8 cellular contexts compared by ENCODE assay signal in the genomic region with DNA sequence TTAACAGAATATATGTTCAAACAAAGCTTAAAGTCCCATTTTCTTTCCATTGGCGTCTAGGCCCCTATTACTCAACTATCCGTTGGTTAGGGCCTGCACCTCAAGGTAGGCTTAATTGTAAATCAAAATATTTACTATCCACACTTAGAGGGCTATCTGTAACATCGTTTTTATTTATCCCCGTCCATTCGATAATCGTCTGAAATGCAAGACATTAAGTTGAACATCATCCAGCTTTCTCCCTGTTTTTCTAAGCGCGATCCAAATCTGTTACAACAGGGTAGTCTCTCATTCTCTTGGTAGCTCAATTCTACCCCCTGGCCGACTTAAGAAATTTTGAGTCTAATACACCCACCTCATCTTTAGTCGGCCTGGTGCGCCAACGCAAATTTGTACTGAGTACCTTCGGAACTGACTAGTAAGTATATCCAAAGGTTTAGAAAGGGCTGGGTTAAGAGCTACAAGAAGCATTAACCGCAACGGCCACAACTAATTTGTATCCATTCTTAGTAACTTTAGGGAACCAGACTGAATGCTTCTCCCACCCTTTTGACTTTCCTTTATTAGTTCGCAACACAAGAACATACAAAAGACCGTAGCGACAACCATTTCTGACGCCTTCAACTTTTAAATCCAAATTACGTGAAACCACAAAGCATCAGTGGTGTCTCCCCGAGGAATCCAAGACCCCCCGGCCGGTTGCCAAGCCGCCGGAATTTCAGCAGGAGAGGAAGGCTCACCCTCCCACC. TPM values are rescaled to one million over a fixed set of nuclear protein-coding genes. Genes with fewer than 3 reads are reported as not detected.
DNase-seq lines count a peak whose midpoint lies in the region; ATAC-seq and TF ChIP-seq lines count a peak whose summit lies in the region.

No MANE protein-coding gene starts in this region.

- H4K20me1 ChIP-seq in GM23338 (replicated peaks; ENCODE audit: insufficient read depth) = no peaks in the 10 kb centered on the region

- peak overlapping the region; percentile 99 for H3K4me3 Mint-ChIP-seq in GM23338

- H3K27ac Mint-ChIP-seq in GM23338 = peak overlapping the region; percentile 99

- H3K4me3 ChIP-seq in GM23338 (peak overlapping the region; percentile 80), right atrium auricular region (peak overlapping the region; percentile 85 to 93)

- peaks cover 8% of the 10 kb centered on the region; the same call in 2 of the 3 replicates for H3K36me3 Mint-ChIP-seq in GM23338 (ENCODE audit: low read depth)

- H3K9me2 ChIP-seq in GM23338 (ENCODE audit: insufficient read depth) = 0 out of 2 replicates have a peak, but pooled peaks cover 5% of the 10 kb centered on the region

- peak; percentile 51 for DNase-seq in ACHN
- DNase-seq in GM23338 (ENCODE audit: low spot score) = peak; percentile 41
- peak; percentile 80 for DNase-seq in RKO (ENCODE audit: low spot score)
- peak; percentile 61 for DNase-seq in amniotic epithelial cell (ENCODE audit: low read depth)
- no peak for DNase-seq in right atrium auricular region (ENCODE audit: low spot score)
- peak; percentile 58 for DNase-seq in renal cortical epithelial cell (ENCODE audit: low read depth)
- no peak for DNase-seq in GM20000 (ENCODE audit: low spot score)

- H3K9me3 ChIP-seq in right atrium auricular region = no peaks in the 10 kb centered on the region

- no peak for ATAC-seq in GM23338
- no peak for ATAC-seq in GM21367 (IDR thresholded peaks at IDR 0.05; ENCODE audit: unreplicated experiment)

- peaks cover 12% of the 10 kb centered on the region; the same call in 2 of the 3 replicates for H3K4me1 Mint-ChIP-seq in GM23338

- H3K36me3 ChIP-seq in GM23338 (ENCODE audit: insufficient read depth) (no peaks in the 10 kb centered on the region), right atrium auricular region (no peaks in the 10 kb centered on the region)

- H3K4me2 ChIP-seq in GM23338 = peak overlapping the region; percentile 82

- no peaks in the 10 kb centered on the region for H3F3A ChIP-seq in GM23338 (replicated peaks; ENCODE audit: low read depth)

- H2AFZ ChIP-seq in GM23338 = no peak overlapping the region

- peaks cover 9% of the 10 kb centered on the region for H3K27me3 Mint-ChIP-seq in GM23338 (ENCODE audit: insufficient read depth, low read depth, poor library complexity)

- H3K4me1 ChIP-seq in GM23338 (ENCODE audit: insufficient read depth) (0 out of 2 replicates have a peak, but pooled peaks cover 3% of the 10 kb centered on the region), right atrium auricular region (peaks cover 0 to 21% of the 10 kb centered on the region in 2 donors)

- in situ Hi-C loops in ACHN (cut with HindIII; ENCODE audit: low pct_ligation_motif_present, low pct_unique_long_range_greater_than_20kb, low sequenced_read_pairs) = no loop called here

- TF ChIP-seq CTCF in GM23338 (conservative IDR thresholded peaks at IDR 0.05; ENCODE audit: low read depth in 2 of 2) (no peak), right atrium auricular region (IDR thresholded peaks at IDR 0.05) (no peak), GM20000 (IDR thresholded peaks at IDR 0.05; ENCODE audit: extremely low read depth, missing control alignments) (no peak)

- H3K79me2 ChIP-seq in GM23338 (replicated peaks; ENCODE audit: insufficient read depth) = peaks cover 48% of the 10 kb centered on the region

- H3K27me3 ChIP-seq in GM23338 (ENCODE audit: insufficient read depth) = no peaks in the 10 kb centered on the region
- no peaks in the 10 kb centered on the region for H3K27me3 ChIP-seq in right atrium auricular region

- H3K9me3 Mint-ChIP-seq in GM23338 = no peaks in the 10 kb centered on the region

- H3K27ac ChIP-seq in GM23338 (ENCODE audit: low read depth) (peak overlapping the region; percentile 98), right atrium auricular region (peak overlapping the region; percentile 96 to 100)

TF ChIP-seq in GM23338, 12 proteins besides CTCF, POLR2A, EP300 and RAD21 (continues in another document):
- no peak for TF ChIP-seq STAT1 (IDR thresholded peaks at IDR 0.05; ENCODE audit: unreplicated experiment)
- no peak for TF ChIP-seq CREB1 (CRISPR knock-in tag; IDR thresholded peaks at IDR 0.05; ENCODE audit: low read depth)
- TF ChIP-seq NANOG (IDR thresholded peaks at IDR 0.05; ENCODE audit: borderline replicate concordance) = no peak
- TF ChIP-seq POLR2AphosphoS5 (IDR thresholded peaks at IDR 0.05; ENCODE audit: low read depth) = no peak
- TF ChIP-seq ZNF331 (CRISPR knock-in tag; IDR thresholded peaks at IDR 0.05; ENCODE audit: low read depth) = no peak
- no peak for TF ChIP-seq JUNB (IDR thresholded peaks at IDR 0.05; ENCODE audit: unreplicated experiment)
- TF ChIP-seq, protein P1, sequence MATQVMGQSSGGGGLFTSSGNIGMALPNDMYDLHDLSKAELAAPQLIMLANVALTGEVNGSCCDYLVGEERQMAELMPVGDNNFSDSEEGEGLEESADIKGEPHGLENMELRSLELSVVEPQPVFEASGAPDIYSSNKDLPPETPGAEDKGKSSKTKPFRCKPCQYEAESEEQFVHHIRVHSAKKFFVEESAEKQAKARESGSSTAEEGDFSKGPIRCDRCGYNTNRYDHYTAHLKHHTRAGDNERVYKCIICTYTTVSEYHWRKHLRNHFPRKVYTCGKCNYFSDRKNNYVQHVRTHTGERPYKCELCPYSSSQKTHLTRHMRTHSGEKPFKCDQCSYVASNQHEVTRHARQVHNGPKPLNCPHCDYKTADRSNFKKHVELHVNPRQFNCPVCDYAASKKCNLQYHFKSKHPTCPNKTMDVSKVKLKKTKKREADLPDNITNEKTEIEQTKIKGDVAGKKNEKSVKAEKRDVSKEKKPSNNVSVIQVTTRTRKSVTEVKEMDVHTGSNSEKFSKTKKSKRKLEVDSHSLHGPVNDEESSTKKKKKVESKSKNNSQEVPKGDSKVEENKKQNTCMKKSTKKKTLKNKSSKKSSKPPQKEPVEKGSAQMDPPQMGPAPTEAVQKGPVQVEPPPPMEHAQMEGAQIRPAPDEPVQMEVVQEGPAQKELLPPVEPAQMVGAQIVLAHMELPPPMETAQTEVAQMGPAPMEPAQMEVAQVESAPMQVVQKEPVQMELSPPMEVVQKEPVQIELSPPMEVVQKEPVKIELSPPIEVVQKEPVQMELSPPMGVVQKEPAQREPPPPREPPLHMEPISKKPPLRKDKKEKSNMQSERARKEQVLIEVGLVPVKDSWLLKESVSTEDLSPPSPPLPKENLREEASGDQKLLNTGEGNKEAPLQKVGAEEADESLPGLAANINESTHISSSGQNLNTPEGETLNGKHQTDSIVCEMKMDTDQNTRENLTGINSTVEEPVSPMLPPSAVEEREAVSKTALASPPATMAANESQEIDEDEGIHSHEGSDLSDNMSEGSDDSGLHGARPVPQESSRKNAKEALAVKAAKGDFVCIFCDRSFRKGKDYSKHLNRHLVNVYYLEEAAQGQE (IDR thresholded peaks at IDR 0.05; ENCODE audit: unreplicated experiment) = no peak

RNA-seq across cellular contexts. Expression of a gene that starts 1.1 kb away (rescaled TPM):
- 43.3 and 44.2 TPM in 2 replicates for total RNA-seq in GM23338 (2014; rRNA removed; shearing (Covaris generic))
- polyA plus RNA-seq in GM23338 (2016; fragmentation: Nextera tagmentation; extraction: Ambion mirVana) = 30.7 and 33.5 TPM in 2 replicates
- total RNA-seq in right atrium auricular region (10 to 100 TPM; 19.0 to 22.8 TPM), renal cortical epithelial cell (25.5 and 40.0 TPM in 2 replicates)

Comparison
In these comparisons a context has a peak if more than half of its experiments do, and no peak if none do; other contexts are left out.
1. DNase-seq: peak in ACHN (single experiment), GM23338 (single experiment), RKO (single experiment), amniotic epithelial cell (single experiment) and renal cortical epithelial cell (single experiment); none in right atrium auricular region (single experiment) and GM20000 (single experiment).